Comparison of ENCODE assay signal across 1 cellular context in the genomic region with DNA sequence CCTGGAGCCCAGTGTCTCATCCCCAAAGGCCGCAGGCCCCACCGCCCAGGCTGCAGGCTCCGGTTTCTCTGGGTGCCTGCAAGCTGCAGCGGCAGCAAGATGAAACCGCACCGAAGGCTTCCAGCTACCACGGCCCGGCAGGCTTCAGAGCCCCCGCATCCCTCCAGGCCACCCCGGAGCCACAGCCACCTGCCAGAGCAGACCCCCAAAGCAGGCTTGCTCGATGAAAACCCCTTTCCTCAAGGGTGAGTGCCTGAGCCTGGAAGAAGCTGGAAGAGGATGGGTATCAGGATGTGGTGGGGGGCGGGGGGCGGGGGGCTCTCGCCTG.
TF ChIP-seq lines count a peak whose summit lies in the region.

No MANE protein-coding gene starts in this region.

TF ChIP-seq in HepG2, 621 proteins besides CTCF, POLR2A, EP300 and RAD21:
- TF ChIP-seq PCBP2 (optimal IDR thresholded peaks at IDR 0.05; ENCODE audit: low read depth, low read length, poor library complexity, severe bottlenecking) (no peak), ZBTB7B (CRISPR knock-in tag; IDR thresholded peaks at IDR 0.05) (no peak), KAT7 (CRISPR knock-in tag; IDR thresholded peaks at IDR 0.05; ENCODE audit: borderline replicate concordance) (no peak), ZNF720 (CRISPR knock-in tag; IDR thresholded peaks at IDR 0.05) (no peak), HES4 (CRISPR knock-in tag; IDR thresholded peaks at IDR 0.05; ENCODE audit: borderline replicate concordance) (no peak)
- TF ChIP-seq, protein P1, sequence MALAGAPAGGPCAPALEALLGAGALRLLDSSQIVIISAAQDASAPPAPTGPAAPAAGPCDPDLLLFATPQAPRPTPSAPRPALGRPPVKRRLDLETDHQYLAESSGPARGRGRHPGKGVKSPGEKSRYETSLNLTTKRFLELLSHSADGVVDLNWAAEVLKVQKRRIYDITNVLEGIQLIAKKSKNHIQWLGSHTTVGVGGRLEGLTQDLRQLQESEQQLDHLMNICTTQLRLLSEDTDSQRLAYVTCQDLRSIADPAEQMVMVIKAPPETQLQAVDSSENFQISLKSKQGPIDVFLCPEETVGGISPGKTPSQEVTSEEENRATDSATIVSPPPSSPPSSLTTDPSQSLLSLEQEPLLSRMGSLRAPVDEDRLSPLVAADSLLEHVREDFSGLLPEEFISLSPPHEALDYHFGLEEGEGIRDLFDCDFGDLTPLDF (CRISPR knock-in tag; IDR thresholded peaks at IDR 0.05): no peak
- TF ChIP-seq, protein P2, sequence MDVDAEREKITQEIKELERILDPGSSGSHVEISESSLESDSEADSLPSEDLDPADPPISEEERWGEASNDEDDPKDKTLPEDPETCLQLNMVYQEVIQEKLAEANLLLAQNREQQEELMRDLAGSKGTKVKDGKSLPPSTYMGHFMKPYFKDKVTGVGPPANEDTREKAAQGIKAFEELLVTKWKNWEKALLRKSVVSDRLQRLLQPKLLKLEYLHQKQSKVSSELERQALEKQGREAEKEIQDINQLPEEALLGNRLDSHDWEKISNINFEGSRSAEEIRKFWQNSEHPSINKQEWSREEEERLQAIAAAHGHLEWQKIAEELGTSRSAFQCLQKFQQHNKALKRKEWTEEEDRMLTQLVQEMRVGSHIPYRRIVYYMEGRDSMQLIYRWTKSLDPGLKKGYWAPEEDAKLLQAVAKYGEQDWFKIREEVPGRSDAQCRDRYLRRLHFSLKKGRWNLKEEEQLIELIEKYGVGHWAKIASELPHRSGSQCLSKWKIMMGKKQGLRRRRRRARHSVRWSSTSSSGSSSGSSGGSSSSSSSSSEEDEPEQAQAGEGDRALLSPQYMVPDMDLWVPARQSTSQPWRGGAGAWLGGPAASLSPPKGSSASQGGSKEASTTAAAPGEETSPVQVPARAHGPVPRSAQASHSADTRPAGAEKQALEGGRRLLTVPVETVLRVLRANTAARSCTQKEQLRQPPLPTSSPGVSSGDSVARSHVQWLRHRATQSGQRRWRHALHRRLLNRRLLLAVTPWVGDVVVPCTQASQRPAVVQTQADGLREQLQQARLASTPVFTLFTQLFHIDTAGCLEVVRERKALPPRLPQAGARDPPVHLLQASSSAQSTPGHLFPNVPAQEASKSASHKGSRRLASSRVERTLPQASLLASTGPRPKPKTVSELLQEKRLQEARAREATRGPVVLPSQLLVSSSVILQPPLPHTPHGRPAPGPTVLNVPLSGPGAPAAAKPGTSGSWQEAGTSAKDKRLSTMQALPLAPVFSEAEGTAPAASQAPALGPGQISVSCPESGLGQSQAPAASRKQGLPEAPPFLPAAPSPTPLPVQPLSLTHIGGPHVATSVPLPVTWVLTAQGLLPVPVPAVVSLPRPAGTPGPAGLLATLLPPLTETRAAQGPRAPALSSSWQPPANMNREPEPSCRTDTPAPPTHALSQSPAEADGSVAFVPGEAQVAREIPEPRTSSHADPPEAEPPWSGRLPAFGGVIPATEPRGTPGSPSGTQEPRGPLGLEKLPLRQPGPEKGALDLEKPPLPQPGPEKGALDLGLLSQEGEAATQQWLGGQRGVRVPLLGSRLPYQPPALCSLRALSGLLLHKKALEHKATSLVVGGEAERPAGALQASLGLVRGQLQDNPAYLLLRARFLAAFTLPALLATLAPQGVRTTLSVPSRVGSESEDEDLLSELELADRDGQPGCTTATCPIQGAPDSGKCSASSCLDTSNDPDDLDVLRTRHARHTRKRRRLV (CRISPR knock-in tag; IDR thresholded peaks at IDR 0.05): no peak
TF ChIP-seq in HepG2: peak in this region for 0.
